ENCODE assay signal across 13 cellular contexts in the genomic region with DNA sequence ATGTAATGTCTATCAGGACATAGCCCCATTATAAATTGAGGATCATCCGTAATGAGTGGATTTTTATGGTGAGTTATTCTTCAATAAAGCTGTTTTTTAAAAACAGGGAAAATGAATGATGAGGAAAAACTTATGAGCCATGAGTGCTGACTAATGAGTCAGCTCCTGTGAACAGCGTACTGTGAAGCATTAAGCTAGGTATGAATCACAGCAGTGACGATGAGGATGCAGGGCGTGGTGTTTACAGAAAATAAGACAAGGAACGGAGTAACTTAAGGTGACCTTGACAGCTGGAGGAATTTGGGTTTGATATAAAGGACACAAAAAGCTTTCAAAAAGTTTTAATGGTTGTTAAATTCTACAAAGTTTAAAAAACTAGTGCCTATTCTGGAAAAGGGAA.
A peak's percentile ranks its signal among the peaks of the same experiment; 100 is the strongest.
DNase-seq lines count a peak whose midpoint lies in the region; ATAC-seq, FAIRE-seq and TF ChIP-seq lines count a peak whose summit lies in the region.
"Had no signal": no experiment of that assay in that cellular context is flagged by ENCODE, and none has a peak within 500 bp of the region (broad histone marks: within the 10 kb centered on the region; RNA-seq: fewer than 3 reads in every experiment).

No MANE protein-coding gene starts in this region.

- no peaks in the 10 kb centered on the region for H3K9me3 Mint-ChIP-seq in Caco-2 (ENCODE audit: unreplicated experiment)
- H3K9me3 Mint-ChIP-seq: memory B cell had no signal

- no peak for TF ChIP-seq CTCF in A549 (IDR thresholded peaks at IDR 0.05)
- TF ChIP-seq CTCF in Caco-2 (IDR thresholded peaks at IDR 0.05; ENCODE audit: insufficient read depth in 1 of 2, low read depth in 1 of 2, low read length in 1 of 2, severe bottlenecking in 1 of 2, unreplicated experiment in 1 of 2), result no peak

- peaks cover 6% of the 10 kb centered on the region for H3K27me3 Mint-ChIP-seq in Caco-2 (ENCODE audit: insufficient read depth, unreplicated experiment)
- H3K27me3 Mint-ChIP-seq: B cell had no signal

- no peak for TF ChIP-seq POLR2A in A549 (IDR thresholded peaks at IDR 0.05; ENCODE audit: low read length)

- H3K4me1 Mint-ChIP-seq in Caco-2 (ENCODE audit: low read depth, unreplicated experiment), result no peaks in the 10 kb centered on the region

- peaks cover 44% of the 10 kb centered on the region for H3K4me1 ChIP-seq in A549
- H3K4me1 ChIP-seq in Caco-2, result no peaks in the 10 kb centered on the region
- H3K4me1 ChIP-seq: right atrium auricular region had no signal

- H3K36me3 ChIP-seq in Caco-2 (ENCODE audit: control insufficient read depth, insufficient read depth, low read length), result no peaks in the 10 kb centered on the region
- H3K36me3 ChIP-seq: right atrium auricular region had no signal

- no peak for TF ChIP-seq RAD21 in A549 (conservative IDR thresholded peaks at IDR 0.05 in 1 of 2, IDR thresholded peaks at IDR 0.05 in 1 of 2)

- H3K9me3 ChIP-seq in A549 (no peaks in the 10 kb centered on the region), Caco-2 (no peaks in the 10 kb centered on the region)
- H3K9me3 ChIP-seq: right atrium auricular region had no signal

- CTCF ChIA-PET in A549 (lab: Yijun Ruan, JAX), result interaction anchor here (0.5 to 2.5 kb wide), 5 partner anchors 9 to 1210 kb away, joined by 3 to 9 read pairs (median 5); no protein-coding TSS in a partner anchor
- CTCF ChIA-PET in Caco-2 (lab: Charles Lee), result no interaction called here

- ATAC-seq in A549 (peak; percentile 81 to 90), GM18868 (IDR thresholded peaks at IDR 0.05; ENCODE audit: unreplicated experiment) (no peak)

- TF ChIP-seq EP300 in A549 (IDR thresholded peaks at IDR 0.05), result no peak; a peak in 1 of 5 replicates

- BruUV-seq in Caco-2 (replicated peaks; lab: Mats Ljungman, UMichigan), result no TSS peak

- POLR2A ChIA-PET in A549 (lab: Yijun Ruan, JAX) (interaction anchor here (1.2 kb wide), 1 partner anchor 8 kb away, joined by 5 read pairs; no protein-coding TSS in a partner anchor), Caco-2 (lab: Charles Lee) (no interaction called here)

- intact Hi-C loops in Caco-2 (cut with micrococcal nuclease; ENCODE audit: unreplicated experiment), result no loop called here

- H3K27ac Mint-ChIP-seq in Caco-2 (ENCODE audit: unreplicated experiment), result no peak overlapping the region
- H3K27ac Mint-ChIP-seq: B cell, memory B cell had no signal

- no peaks in the 10 kb centered on the region for H3K27me3 ChIP-seq in Caco-2 (replicated peaks; ENCODE audit: control insufficient read depth, insufficient read depth, low read length)
- H3K27me3 ChIP-seq: right atrium auricular region had no signal

- DNase-seq in A549 (ENCODE audit: low read depth in 1 of 2, low spot score in 1 of 2) (peak; percentile 75 to 80), HPDE6-E6E7 (ENCODE audit: extremely low spot score) (peak; percentile 92), astrocyte of the hippocampus (ENCODE audit: low read depth, low spot score) (peak; percentile 69), hepatic stellate cell (ENCODE audit: low spot score) (peak; percentile 28), NCI-H128 (lab: John Stamatoyannopoulos, UW; ENCODE audit: unreplicated experiment) (no peak), Caco-2 (no peak)
- no peak for DNase-seq in stimulated activated naive CD4-positive, alpha-beta T cell treated with Interleukin-2 at 50 U/mL for 16 hours (lab: John Stamatoyannopoulos, UW)
- DNase-seq: erythroblast, NCI-H446 had no signal

- H3K27ac ChIP-seq in A549, result peak overlapping the region; percentile 78 to 89
- H3K27ac ChIP-seq: right atrium auricular region had no signal

- FAIRE-seq in A549 (lab: Jason Lieb, UNC), result no peak

- H3K4me3 ChIP-seq in A549 (no peak overlapping the region), Caco-2 (ENCODE audit: low read depth, low read length) (no peak overlapping the region)
- H3K4me3 ChIP-seq: right atrium auricular region had no signal

- H3K4me2 ChIP-seq in A549, result peak overlapping the region; percentile 70

- H3K36me3 Mint-ChIP-seq in Caco-2 (ENCODE audit: insufficient read depth, unreplicated experiment), result no peaks in the 10 kb centered on the region
- H3K36me3 Mint-ChIP-seq: memory B cell had no signal

- WGBS in A549 (ENCODE audit: missing lambda C conversion rate), result 0% methylated on average over 5 of the region's 5 CpGs

- no peak overlapping the region for H3K4me3 Mint-ChIP-seq in Caco-2 (ENCODE audit: unreplicated experiment)
- H3K4me3 Mint-ChIP-seq: B cell, memory B cell had no signal

TF ChIP-seq in A549, 52 proteins besides CTCF, POLR2A, EP300 and RAD21:
- TF ChIP-seq ATOH8 (CRISPR knock-in tag; IDR thresholded peaks at IDR 0.05; ENCODE audit: low read depth) (0 out of 2 replicates have a peak, but pooled peaks have one; percentile 12), JUNB (IDR thresholded peaks at IDR 0.05) (peak; percentile 58), MAFK (IDR thresholded peaks at IDR 0.05; ENCODE audit: partially characterized antibody) (peak; percentile 63), JUN (IDR thresholded peaks at IDR 0.05) (peak in 1 of 2 experiments; percentile 34; a peak in 1 of 5 replicates), GATA3 (IDR thresholded peaks at IDR 0.05; ENCODE audit: borderline replicate concordance) (peak; percentile 47; the same call in 1 of the 2 replicates), E2F6 (IDR thresholded peaks at IDR 0.05; ENCODE audit: borderline replicate concordance, low read depth) (no peak), CHD4 (IDR thresholded peaks at IDR 0.05; ENCODE audit: borderline replicate concordance) (no peak), RARB (CRISPR knock-in tag; IDR thresholded peaks at IDR 0.05) (no peak), EHMT2 (IDR thresholded peaks at IDR 0.05; ENCODE audit: low read depth) (no peak), RNF2 (IDR thresholded peaks at IDR 0.05; ENCODE audit: borderline replicate concordance, low read depth) (no peak), CBX8 (IDR thresholded peaks at IDR 0.05) (no peak), RFX5 (IDR thresholded peaks at IDR 0.05) (no peak), NFE2L2 (conservative IDR thresholded peaks at IDR 0.05; ENCODE audit: low read length) (no peak), FOSL2 (IDR thresholded peaks at IDR 0.05) (peak; percentile 69), FOSL2 (CRISPR knock-in tag; IDR thresholded peaks at IDR 0.05) (peak; percentile 86), HEYL (CRISPR knock-in tag; IDR thresholded peaks at IDR 0.05) (no peak), ESRRA (IDR thresholded peaks at IDR 0.05; ENCODE audit: borderline replicate concordance, low read length) (peak; percentile 91), TP53 (CRISPR knock-in tag; IDR thresholded peaks at IDR 0.05) (no peak)
- TF ChIP-seq, protein P1, sequence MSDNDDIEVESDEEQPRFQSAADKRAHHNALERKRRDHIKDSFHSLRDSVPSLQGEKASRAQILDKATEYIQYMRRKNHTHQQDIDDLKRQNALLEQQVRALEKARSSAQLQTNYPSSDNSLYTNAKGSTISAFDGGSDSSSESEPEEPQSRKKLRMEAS (IDR thresholded peaks at IDR 0.05), result 0 out of 2 replicates have a peak, but pooled peaks have one; percentile 30

Comparison
In these comparisons a context has a peak if more than half of its experiments do, and no peak if none do; other contexts are left out.
1. DNase-seq: peak in A549 (2 of 2), HPDE6-E6E7 (single experiment), astrocyte of the hippocampus (single experiment) and hepatic stellate cell (single experiment); none in NCI-H128 (single experiment), Caco-2 (0 of 2) and stimulated activated naive CD4-positive, alpha-beta T cell treated with Interleukin-2 at 50 U/mL for 16 hours (single experiment).